Comparison of ENCODE assay signal across 8 cellular contexts in genomic region chr12:110280784-110281548, GRCh38. TPM values are rescaled to one million over a fixed set of nuclear protein-coding genes. Genes with fewer than 3 reads are reported as not detected.
DNase-seq lines count a peak whose midpoint lies in the region; ATAC-seq and TF ChIP-seq lines count a peak whose summit lies in the region.

ATP2A2 (plus strand) TSS chr12:110281247; CDS start chr12:110281790, 543 bp downstream.

- DNase-seq in Daoy (ENCODE audit: low read depth) (peak; percentile 96), GM23338 (ENCODE audit: low spot score) (peak; percentile 91), LNCaP clone FGC (ENCODE audit: low read depth) (peak; percentile 37), RWPE1 (ENCODE audit: low spot score) (peak; percentile 92), fibroblast of mammary gland (ENCODE audit: low read depth) (peak; percentile 80)
- DNase-seq in activated T-helper 1 cell treated with anti-CD3 and anti-CD28 coated beads, Interleukin-2, amount 50 U/mL, for 16 hours (ENCODE audit: low read depth in 1 of 2, low spot score in 1 of 2), result peak; percentile 71 to 86
- peak; percentile 83 to 94 (median 88) for DNase-seq in naive thymus-derived CD8-positive, alpha-beta T cell
- peak; percentile 84 for DNase-seq in stimulated activated naive B cell treated with anti-CD40 and anti-IgM and Interleukin-4, amounts not matched to agents 10 μg/mL and 1 μg/mL and 100 μg/mL, for 72 hours

- POLR2A ChIA-PET in RWPE1 (lab: Yijun Ruan, JAX; ENCODE audit: low non-redundant PET), result interaction anchor here (0.6 to 2.1 kb wide), 8 partner anchors 8 to 70 kb away, joined by 3 to 8 read pairs (median 3); no protein-coding TSS in a partner anchor
- POLR2A ChIA-PET in naive thymus-derived CD8-positive, alpha-beta T cell (lab: Charles Lee), result interaction anchor here (0.6 to 3.0 kb wide), 15 partner anchors 8 to 333 kb away, joined by 3 to 10 read pairs (median 4); partner anchors contain the start of genes ARPC3, FAM216A, GPN3 and IFT81

- H3K4me1 ChIP-seq in GM23338 (ENCODE audit: insufficient read depth), result peaks cover 47% of the 10 kb centered on the region

- no peaks in the 10 kb centered on the region for H3K9me2 ChIP-seq in GM23338 (ENCODE audit: insufficient read depth)

- H4K20me1 ChIP-seq in GM23338 (replicated peaks; ENCODE audit: insufficient read depth), result peaks cover 35% of the 10 kb centered on the region

- no peaks in the 10 kb centered on the region for H3K9me3 Mint-ChIP-seq in GM23338
- H3K9me3 Mint-ChIP-seq in naive thymus-derived CD8-positive, alpha-beta T cell, result no peaks in the 10 kb centered on the region
- H3K9me3 Mint-ChIP-seq in stimulated activated naive B cell treated with anti-CD40 and anti-IgM and Interleukin-4, amounts not matched to agents 10 μg/mL and 1 μg/mL and 100 μg/mL, for 72 hours, result no peaks in the 10 kb centered on the region

- TF ChIP-seq CTCF in GM23338 (conservative IDR thresholded peaks at IDR 0.05; ENCODE audit: low read depth in 2 of 2), result no peak
- no peak for TF ChIP-seq CTCF in LNCaP clone FGC (IDR thresholded peaks at IDR 0.05; ENCODE audit: control insufficient read depth, extremely low read depth, insufficient read depth)
- no peak for TF ChIP-seq CTCF in RWPE1 (conservative IDR thresholded peaks at IDR 0.05; ENCODE audit: low read depth)
- no peak for TF ChIP-seq CTCF in fibroblast of mammary gland (conservative IDR thresholded peaks at IDR 0.05; ENCODE audit: control insufficient read depth, insufficient read depth, low read depth, low read length)

- peak within 1 kb of the TSS; percentile 90 for H3K4me2 ChIP-seq in GM23338

- H3K27me3 ChIP-seq in GM23338 (ENCODE audit: insufficient read depth), result peaks cover 12% of the 10 kb centered on the region

- H3K4me1 Mint-ChIP-seq in GM23338, result peaks cover 46% of the 10 kb centered on the region
- peaks cover 14 to 56% (median 51%) of the 10 kb centered on the region in 4 donors for H3K4me1 Mint-ChIP-seq in naive thymus-derived CD8-positive, alpha-beta T cell
- peaks cover 12 to 41% of the 10 kb centered on the region in 2 donors for H3K4me1 Mint-ChIP-seq in stimulated activated naive B cell treated with anti-CD40 and anti-IgM and Interleukin-4, amounts not matched to agents 10 μg/mL and 1 μg/mL and 100 μg/mL, for 72 hours

- CTCF ChIA-PET in RWPE1 (lab: Yijun Ruan, JAX), result interaction anchor here (0.6 to 1.2 kb wide), 4 partner anchors 57 to 180 kb away, joined by 3 to 4 read pairs (median 4); partner anchors contain the start of gene IFT81

- H3K36me3 Mint-ChIP-seq in GM23338 (ENCODE audit: low read depth), result peaks cover 39% of the 10 kb centered on the region
- H3K36me3 Mint-ChIP-seq in naive thymus-derived CD8-positive, alpha-beta T cell, result peaks cover 0 to 31% (median 0%) of the 10 kb centered on the region in 3 donors
- H3K36me3 Mint-ChIP-seq in stimulated activated naive B cell treated with anti-CD40 and anti-IgM and Interleukin-4, amounts not matched to agents 10 μg/mL and 1 μg/mL and 100 μg/mL, for 72 hours, result peaks cover 22 to 38% of the 10 kb centered on the region in 2 donors

- peaks cover 43% of the 10 kb centered on the region for H3K79me2 ChIP-seq in GM23338 (replicated peaks; ENCODE audit: insufficient read depth)

- H3F3A ChIP-seq in GM23338 (replicated peaks; ENCODE audit: low read depth), result 0 out of 2 replicates have a peak, but pooled peaks cover 2% of the 10 kb centered on the region

- H3K4me3 ChIP-seq in GM23338, result peak within 1 kb of the TSS; percentile 96
- peak within 1 kb of the TSS; percentile 85 for H3K4me3 ChIP-seq in LNCaP clone FGC (ENCODE audit: low read depth, low read length)
- peak within 1 kb of the TSS; percentile 76 for H3K4me3 ChIP-seq in fibroblast of mammary gland (ENCODE audit: control insufficient read depth, low read depth, low read length)

- H3K27ac Mint-ChIP-seq in GM23338, result peak within 1 kb of the TSS; percentile 95
- peak within 1 kb of the TSS; percentile 71 to 95 (median 92) for H3K27ac Mint-ChIP-seq in naive thymus-derived CD8-positive, alpha-beta T cell
- peak within 1 kb of the TSS; percentile 99 for H3K27ac Mint-ChIP-seq in stimulated activated naive B cell treated with anti-CD40 and anti-IgM and Interleukin-4, amounts not matched to agents 10 μg/mL and 1 μg/mL and 100 μg/mL, for 72 hours

- peak within 1 kb of the TSS; percentile 86 for H2AFZ ChIP-seq in GM23338

- H3K36me3 ChIP-seq in GM23338 (ENCODE audit: insufficient read depth), result peaks cover 22% of the 10 kb centered on the region; the same call in 1 of the 2 replicates

- H3K27ac ChIP-seq in GM23338 (ENCODE audit: low read depth), result peak within 1 kb of the TSS; percentile 95
- H3K27ac ChIP-seq in RWPE1, result peak within 1 kb of the TSS; percentile 98

- H3K27me3 Mint-ChIP-seq in GM23338 (ENCODE audit: insufficient read depth, low read depth, poor library complexity), result peaks cover 15% of the 10 kb centered on the region
- peaks cover 0 to 1% (median 0%) of the 10 kb centered on the region in 5 donors for H3K27me3 Mint-ChIP-seq in naive thymus-derived CD8-positive, alpha-beta T cell
- H3K27me3 Mint-ChIP-seq in stimulated activated naive B cell treated with anti-CD40 and anti-IgM and Interleukin-4, amounts not matched to agents 10 μg/mL and 1 μg/mL and 100 μg/mL, for 72 hours, result no peaks in the 10 kb centered on the region

- peak within 1 kb of the TSS; percentile 97 for H3K4me3 Mint-ChIP-seq in GM23338
- peak within 1 kb of the TSS; percentile 89 to 95 (median 90) for H3K4me3 Mint-ChIP-seq in naive thymus-derived CD8-positive, alpha-beta T cell
- peak within 1 kb of the TSS; percentile 95 to 96 for H3K4me3 Mint-ChIP-seq in stimulated activated naive B cell treated with anti-CD40 and anti-IgM and Interleukin-4, amounts not matched to agents 10 μg/mL and 1 μg/mL and 100 μg/mL, for 72 hours

- ATAC-seq in GM23338, result peak; percentile 62
- peak; percentile 85 to 88 for ATAC-seq in naive thymus-derived CD8-positive, alpha-beta T cell
- ATAC-seq in stimulated activated naive B cell treated with anti-CD40 and anti-IgM and Interleukin-4, amounts not matched to agents 10 μg/mL and 1 μg/mL and 100 μg/mL, for 72 hours (replicated peaks), result peak; percentile 83 to 84

TF ChIP-seq in GM23338, 12 proteins besides CTCF, POLR2A, EP300 and RAD21:
- peak; percentile 78 for TF ChIP-seq POLR2AphosphoS5 (IDR thresholded peaks at IDR 0.05; ENCODE audit: low read depth)
- TF ChIP-seq CREB1 (CRISPR knock-in tag; IDR thresholded peaks at IDR 0.05; ENCODE audit: low read depth), result no peak
- no peak for TF ChIP-seq ZNF114 (CRISPR knock-in tag; IDR thresholded peaks at IDR 0.05)

RNA-seq across cellular contexts. Expression of gene ATP2A2, which starts in this region (rescaled TPM):
- total RNA-seq in Daoy (2014; rRNA removed; shearing (Covaris generic)), result 82.2 and 106 TPM in 2 replicates
- total RNA-seq in GM23338 (2014; rRNA removed; shearing (Covaris generic)), result 201 and 225 TPM in 2 replicates
- polyA plus RNA-seq in GM23338 (2016; fragmentation: Nextera tagmentation; extraction: Ambion mirVana), result 44.2 and 47.2 TPM in 2 replicates
- total RNA-seq in naive thymus-derived CD8-positive, alpha-beta T cell, result 10 to 100 TPM; 69.3 to 75.6 TPM
- polyA plus RNA-seq in naive thymus-derived CD8-positive, alpha-beta T cell, result 1 to 10 TPM; 1.7 to 2.0 (median 1.9) TPM

Comparison
In these comparisons a context has a peak if more than half of its experiments do, and no peak if none do; other contexts are left out.
1. Peak in every context shown above with its lines: DNase-seq, ATAC-seq, H3K4me3 ChIP-seq and H3K27ac ChIP-seq.
2. RNA of gene ATP2A2 (polyA plus RNA-seq): 44.2 to 47.2 TPM in GM23338; 1.7 to 2.0 TPM in naive thymus-derived CD8-positive, alpha-beta T cell; every median in the first group is over 10 times any median in the second.
3. DNase-seq: peak in every context shown above with its lines; median percentile 96 in Daoy; 92 in RWPE1; 91 in GM23338; 88 in naive thymus-derived CD8-positive, alpha-beta T cell; 84 in stimulated activated naive B cell treated with anti-CD40 and anti-IgM and Interleukin-4, amounts not matched to agents 10 μg/mL and 1 μg/mL and 100 μg/mL, for 72 hours; 80 in fibroblast of mammary gland; 78 in activated T-helper 1 cell treated with anti-CD3 and anti-CD28 coated beads, Interleukin-2, amount 50 U/mL, for 16 hours; 37 in LNCaP clone FGC.